Comparison of ENCODE assay signal across 26 cellular contexts in genomic region chr10:128610113-128610512, GRCh38.
"Had no signal": no experiment of that assay in that cellular context is flagged by ENCODE, and none has a peak within 500 bp of the region (broad histone marks: within the 10 kb centered on the region; RNA-seq: fewer than 3 reads in every experiment).

No MANE protein-coding gene starts in this region.

- DNase-seq: stimulated activated CD4-positive, alpha-beta T cell treated with anti-CD3 and anti-CD28 coated beads, Interleukin-2, amount 100 ng/mL, for 48 hours; stimulated activated CD4-positive, alpha-beta T cell treated with anti-CD3 and anti-CD28 coated beads, Interleukin-4, amount 100 ng/mL, for 1 hour; stimulated activated CD4-positive, alpha-beta T cell treated with anti-CD3 and anti-CD28 coated beads, Interleukin-4, amount 100 ng/mL, for 24 hours; stimulated activated CD4-positive, alpha-beta T cell treated with anti-CD3 and anti-CD28 coated beads, Interleukin-4, amount 100 ng/mL, for 4 hours; stimulated activated CD8-positive, alpha-beta memory T cell treated with anti-CD3 and anti-CD28 coated beads, Interleukin-4, amount 100 ng/mL, for 48 hours; stimulated activated naive B cell treated with anti-CD40 and anti-IgM and Interleukin-4, amounts not matched to agents 10 μg/mL and 1 μg/mL and 100 μg/mL, for 72 hours; stimulated activated naive CD4-positive, alpha-beta T cell; stimulated activated naive CD4-positive, alpha-beta T cell treated with Interleukin-2 at 50 U/mL for 16 hours; stimulated activated naive CD8-positive, alpha-beta T cell treated with anti-CD3 and anti-CD28 coated beads, Interleukin-15, amount 100 ng/mL, for 72 hours; stimulated activated naive CD8-positive, alpha-beta T cell treated with anti-CD3 and anti-CD28 coated beads, Interleukin-15, Interleukin-2, amounts not matched to agents 100 U/mL and 50 U/mL, for 24 hours; stomach; substantia nigra; testis; thyroid gland; tibial artery; transverse colon; trophoblast cell; upper lobe of left lung; upper lobe of right lung; uterus had no signal

- FAIRE-seq: urothelium cell line had no signal

- H3K36me3 ChIP-seq: stomach, suprapubic skin, thoracic aorta, thyroid gland, tibial artery, tibial nerve, transverse colon, upper lobe of left lung, upper lobe of right lung, uterus, vagina had no signal

- H3K4me1 ChIP-seq: suprapubic skin, testis, thyroid gland, tibial artery, tibial nerve, upper lobe of left lung, upper lobe of right lung, uterus, vagina had no signal

- H3K9me3 ChIP-seq: stomach, suprapubic skin, testis, thoracic aorta, thyroid gland, tibial artery, tibial nerve, transverse colon, upper lobe of left lung, upper lobe of right lung, uterus, vagina had no signal

- ATAC-seq: stimulated activated memory B cell treated with anti-CD40 and anti-IgM and Interleukin-4, amounts not matched to agents 10 μg/mL and 1 μg/mL and 100 μg/mL, for 72 hours; stimulated activated naive B cell treated with anti-CD40 and anti-IgM and Interleukin-4, amounts not matched to agents 10 μg/mL and 1 μg/mL and 100 μg/mL, for 72 hours; stimulated activated naive CD8-positive, alpha-beta T cell treated with anti-CD3 and anti-CD28 coated beads, Interleukin-15, amount 100 ng/mL, for 72 hours; stimulated activated naive CD8-positive, alpha-beta T cell treated with anti-CD3 and anti-CD28 coated beads, Interleukin-15, Interleukin-2, amounts not matched to agents 100 U/mL and 50 U/mL, for 24 hours; upper lobe of right lung had no signal

- H3K4me3 ChIP-seq: stomach, suprapubic skin, testis, thoracic aorta, thyroid gland, tibial artery, tibial nerve, transverse colon, upper lobe of left lung, upper lobe of right lung, uterus, vagina had no signal

- H3K27me3 ChIP-seq: stomach, suprapubic skin, testis, thyroid gland, tibial artery, tibial nerve, transverse colon, upper lobe of left lung, upper lobe of right lung, uterus, vagina had no signal

- H3K27ac ChIP-seq: stomach, suprapubic skin, testis, thoracic aorta, thyroid gland, tibial artery, tibial nerve, transverse colon, upper lobe of left lung, upper lobe of right lung, uterus, vagina had no signal
